In the genomic region with DNA sequence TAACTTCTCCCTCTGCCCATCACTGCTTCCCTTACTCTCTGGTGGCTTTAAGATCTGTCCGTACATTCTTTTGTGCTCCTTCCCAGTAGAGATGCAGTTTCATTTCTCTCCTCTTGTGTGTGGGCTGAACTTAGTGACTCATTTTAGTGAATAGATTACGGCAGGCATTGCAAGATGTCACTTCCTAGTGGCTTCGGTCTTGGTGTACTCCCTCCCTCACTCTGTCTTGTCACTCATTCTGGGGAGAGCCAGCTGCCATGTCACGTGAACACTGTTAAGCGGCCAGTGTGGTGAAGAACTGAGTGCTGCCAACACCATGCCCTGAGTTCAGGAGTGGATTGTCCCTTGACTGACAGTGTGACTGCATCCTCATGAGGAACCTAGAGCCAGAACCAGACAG, we compare ENCODE assay signal across 12 cellular contexts.
DNase-seq lines count a peak whose midpoint lies in the region; ATAC-seq, FAIRE-seq and TF ChIP-seq lines count a peak whose summit lies in the region.
"Had no signal": no experiment of that assay in that cellular context is flagged by ENCODE, and none has a peak within 500 bp of the region (broad histone marks: within the 10 kb centered on the region; RNA-seq: fewer than 3 reads in every experiment).

No MANE protein-coding gene starts in this region.

- ATAC-seq in GM18867 (IDR thresholded peaks at IDR 0.05; ENCODE audit: unreplicated experiment), result peak; percentile 96
- no peak for ATAC-seq in GM21515 (IDR thresholded peaks at IDR 0.05; ENCODE audit: unreplicated experiment)

- DNase-seq in M059J (ENCODE audit: low read depth) (peak; percentile 79), adipocyte (ENCODE audit: low read depth) (peak; percentile 8), putamen (ENCODE audit: low spot score) (peak; percentile 45), H54 (ENCODE audit: insufficient read length, low spot score) (no peak), NCI-H524 treated with DMSO at 0.1 percent for 48 hours (lab: John Stamatoyannopoulos, UW) (no peak)
- DNase-seq in stimulated activated CD4-positive, alpha-beta T cell treated with anti-CD3 and anti-CD28 coated beads, Interleukin-4, amount 100 ng/mL, for 4 hours, result no peak
- DNase-seq: hippocampal formation, Kasumi-1, NCI-H510A treated with DMSO at 0.1 percent for 48 hours, transverse colon had no signal

- no peak for TF ChIP-seq POLR2A in H54 (IDR thresholded peaks at IDR 0.05; ENCODE audit: low read depth, low read length)

- FAIRE-seq in H54 (lab: Jason Lieb, UNC), result no peak

- H3K4me1 ChIP-seq in adipocyte (ENCODE audit: control insufficient read depth, insufficient read depth, low read length), result no peaks in the 10 kb centered on the region
- H3K4me1 ChIP-seq: transverse colon had no signal

- H3K9me3 ChIP-seq in adipocyte (ENCODE audit: control insufficient read depth, low read length), result no peaks in the 10 kb centered on the region
- H3K9me3 ChIP-seq: transverse colon had no signal

- H3K4me3 ChIP-seq in adipocyte (ENCODE audit: low read length), result no peak overlapping the region
- H3K4me3 ChIP-seq: transverse colon had no signal

- no peak overlapping the region for H3K9ac ChIP-seq in adipocyte (ENCODE audit: low read length)

- no peaks in the 10 kb centered on the region for H3K36me3 ChIP-seq in adipocyte (ENCODE audit: control insufficient read depth, insufficient read depth, low read length, severe bottlenecking)
- H3K36me3 ChIP-seq: transverse colon had no signal

- H3K27me3 ChIP-seq in adipocyte (replicated peaks; ENCODE audit: control insufficient read depth, insufficient read depth, low read length), result no peaks in the 10 kb centered on the region
- H3K27me3 ChIP-seq: transverse colon had no signal

Comparison
In these comparisons a context has a peak if more than half of its experiments do, and no peak if none do; other contexts are left out.
1. DNase-seq: peak in M059J (single experiment), adipocyte (single experiment) and putamen (single experiment); none in H54 (single experiment), NCI-H524 treated with DMSO at 0.1 percent for 48 hours (single experiment) and stimulated activated CD4-positive, alpha-beta T cell treated with anti-CD3 and anti-CD28 coated beads, Interleukin-4, amount 100 ng/mL, for 4 hours (0 of 2).